ENCODE assay signal across 10 cellular contexts in genomic region chr3:172580680-172581079, GRCh38. TPM values are rescaled to one million over a fixed set of nuclear protein-coding genes. Genes with fewer than 3 reads are reported as not detected.
DNase-seq lines count a peak whose midpoint lies in the region; ATAC-seq and TF ChIP-seq lines count a peak whose summit lies in the region.
"Had no signal": no experiment of that assay in that cellular context is flagged by ENCODE, and none has a peak within 500 bp of the region (broad histone marks: within the 10 kb centered on the region; RNA-seq: fewer than 3 reads in every experiment).

No MANE protein-coding gene starts in this region.

- H3K4me3 Mint-ChIP-seq in activated B cell treated with CpG ODN at 0.5 μM for 24 hours (no peak overlapping the region), endothelial cell (ENCODE audit: unreplicated experiment) (no peak overlapping the region)

- POLR2A ChIA-PET in activated B cell treated with CpG ODN at 0.5 μM for 24 hours (lab: Charles Lee): no interaction called here
- POLR2A ChIA-PET in HEK293T (lab: Yijun Ruan, JAX): no interaction called here

- H3K4me1 ChIP-seq in heart right ventricle (peaks cover 3 to 54% (median 24%) of the 10 kb centered on the region in 9 donors), transverse colon (peaks cover 0 to 31% (median 6%) of the 10 kb centered on the region in 4 donors)

- no peak for TF ChIP-seq POLR2A in transverse colon (IDR thresholded peaks at IDR 0.05)

- no peak for TF ChIP-seq EP300 in transverse colon (IDR thresholded peaks at IDR 0.05; ENCODE audit: low read depth)

- H3K4me3 ChIP-seq in heart right ventricle (no peak overlapping the region), transverse colon (no peak overlapping the region)

- H3K4me1 Mint-ChIP-seq in activated B cell treated with CpG ODN at 0.5 μM for 24 hours (peaks cover 26% of the 10 kb centered on the region), endothelial cell (ENCODE audit: unreplicated experiment) (peaks cover 32% of the 10 kb centered on the region)

- CTCF ChIA-PET in activated B cell treated with CpG ODN at 0.5 μM for 24 hours (lab: Charles Lee): no interaction called here
- CTCF ChIA-PET in HEK293T (lab: Yijun Ruan, JAX): no interaction called here

- no peaks in the 10 kb centered on the region for H3K27me3 Mint-ChIP-seq in activated B cell treated with CpG ODN at 0.5 μM for 24 hours
- H3K27me3 Mint-ChIP-seq in endothelial cell (ENCODE audit: unreplicated experiment): peaks cover 4% of the 10 kb centered on the region

- ATAC-seq in heart right ventricle: peak in 6 of 8 donors; percentile 23 to 71 (median 53)
- no peak for ATAC-seq in Right ventricle myocardium inferior
- ATAC-seq in HG03045 (IDR thresholded peaks at IDR 0.05; ENCODE audit: unreplicated experiment): peak; percentile 55
- no peak for ATAC-seq in activated B cell treated with CpG ODN at 0.5 μM for 24 hours (ENCODE audit: low read depth)

- H3K36me3 ChIP-seq in heart right ventricle: no peaks in the 10 kb centered on the region
- H3K36me3 ChIP-seq in transverse colon: no peaks in the 10 kb centered on the region

- peak overlapping the region; percentile 14 for H3K27ac Mint-ChIP-seq in activated B cell treated with CpG ODN at 0.5 μM for 24 hours
- no peak overlapping the region for H3K27ac Mint-ChIP-seq in endothelial cell (ENCODE audit: unreplicated experiment)

- WGBS in heart right ventricle, 2 donors: 63 to 68% methylated on average over 1 of the region's 1 CpG
- WGBS in transverse colon (ENCODE audit: low coverage in 1 of 2), 2 donors: 56 to 64% methylated on average over 1 of the region's 1 CpG

- H3K27me3 ChIP-seq in heart right ventricle (no peaks in the 10 kb centered on the region), transverse colon (no peaks in the 10 kb centered on the region)

- no peaks in the 10 kb centered on the region for H3K9me3 ChIP-seq in heart right ventricle
- H3K9me3 ChIP-seq in transverse colon: no peaks in the 10 kb centered on the region

- no peaks in the 10 kb centered on the region for H3K36me3 Mint-ChIP-seq in activated B cell treated with CpG ODN at 0.5 μM for 24 hours (ENCODE audit: low read depth)
- no peaks in the 10 kb centered on the region for H3K36me3 Mint-ChIP-seq in endothelial cell (ENCODE audit: low read depth, unreplicated experiment)

- peak overlapping the region in 9 of 10 donors; percentile 47 to 94 (median 81) for H3K27ac ChIP-seq in heart right ventricle
- H3K27ac ChIP-seq in transverse colon: peak overlapping the region in 3 of 4 donors; percentile 11 to 41 (median 19)

- no peaks in the 10 kb centered on the region for H3K9me3 Mint-ChIP-seq in activated B cell treated with CpG ODN at 0.5 μM for 24 hours
- H3K9me3 Mint-ChIP-seq in endothelial cell (ENCODE audit: unreplicated experiment): no peaks in the 10 kb centered on the region

- TF ChIP-seq CTCF in heart right ventricle (IDR thresholded peaks at IDR 0.05) (no peak), activated B cell treated with CpG ODN at 0.5 μM for 24 hours (IDR thresholded peaks at IDR 0.05) (no peak), transverse colon (IDR thresholded peaks at IDR 0.05) (no peak), endothelial cell (IDR thresholded peaks at IDR 0.05; ENCODE audit: unreplicated experiment) (no peak), GM13977 (IDR thresholded peaks at IDR 0.05; ENCODE audit: extremely low read depth, insufficient read depth, missing control alignments) (no peak)

- intact Hi-C loops in heart right ventricle (cut with DNase I) (loop anchor here in 3 of 10 donors (5.0 to 10.0 kb wide), 2 partner anchors 38 to 66 kb away; no protein-coding TSS in a partner anchor), Right ventricle myocardium inferior (cut with DNase I) (no loop called here), activated B cell treated with CpG ODN at 0.5 μM for 24 hours (cut with micrococcal nuclease) (loop anchor here (5.0 kb wide), 1 partner anchor 33 kb away; no protein-coding TSS in a partner anchor), transverse colon (cut with DNase I; ENCODE audit: low total_unique reads) (no loop called here)

- in situ Hi-C loops in transverse colon (cut with MboI; ENCODE audit: low pct_ligation_motif_present in 1 of 4, low pct_unique_long_range_greater_than_20kb in 1 of 4, low sequenced_read_pairs in 3 of 4): no loop called here
- in situ Hi-C loops in GM13977 (cut with MboI; ENCODE audit: low pct_unique_long_range_greater_than_20kb, low sequenced_read_pairs, unreplicated experiment): no loop called here

- DNase-seq in heart right ventricle (no peak), Right ventricle myocardium inferior (ENCODE audit: missing footprints) (no peak), activated B cell treated with CpG ODN at 0.5 μM for 24 hours (no peak), transverse colon (no peak), HEK293T (ENCODE audit: extremely low spot score) (no peak), endothelial cell (ENCODE audit: low spot score) (no peak), GM13977 (ENCODE audit: low spot score) (no peak)
- DNase-seq: COR-L47, IMR-90 had no signal

TF ChIP-seq in HEK293T, 16 proteins besides CTCF, POLR2A, EP300 and RAD21:
- TF ChIP-seq SP1 (IDR thresholded peaks at IDR 0.05) (no peak), ARNT (IDR thresholded peaks at IDR 0.05) (no peak), ELF4 (IDR thresholded peaks at IDR 0.05) (no peak), LEF1 (IDR thresholded peaks at IDR 0.05; ENCODE audit: borderline replicate concordance) (no peak), FOXM1 (IDR thresholded peaks at IDR 0.05; ENCODE audit: borderline replicate concordance) (no peak), PKNOX1 (IDR thresholded peaks at IDR 0.05) (no peak), TARDBP (IDR thresholded peaks at IDR 0.05) (no peak), FOXA1 (IDR thresholded peaks at IDR 0.05) (no peak), NFRKB (IDR thresholded peaks at IDR 0.05) (no peak), FOXK2 (IDR thresholded peaks at IDR 0.05) (no peak), L3MBTL2 (conservative IDR thresholded peaks at IDR 0.05) (no peak), BHLHE40 (IDR thresholded peaks at IDR 0.05; ENCODE audit: borderline replicate concordance) (no peak), HDGF (IDR thresholded peaks at IDR 0.05; ENCODE audit: borderline replicate concordance) (no peak), SUZ12 (IDR thresholded peaks at IDR 0.05) (no peak), CTBP1 (IDR thresholded peaks at IDR 0.05; ENCODE audit: borderline replicate concordance) (no peak), ZNF384 (IDR thresholded peaks at IDR 0.05) (no peak)
TF ChIP-seq in HEK293T: peak in this region for 0.

RNA-seq across cellular contexts. Expression of gene TNFSF10, which starts 57.5 kb away (rescaled TPM):
- 10 to 100 TPM in 9 of 10 donors, 1 to 10 TPM in 1; 4.7 to 51.5 (median 18.9) TPM for total RNA-seq in heart right ventricle
- 10 to 100 TPM; 17.2 to 17.9 TPM for polyA plus RNA-seq in heart right ventricle
- total RNA-seq in Right ventricle myocardium inferior: 15.7 TPM
- 7.2 and 7.4 TPM in 2 replicates for total RNA-seq in activated B cell treated with CpG ODN at 0.5 μM for 24 hours
- 100 to 1,000 TPM in 3 of 4 donors, 10 to 100 TPM in 1; 73.8 to 150 (median 125) TPM for total RNA-seq in transverse colon
- 94.1 TPM for total RNA-seq in endothelial cell (ENCODE audit: unreplicated experiment)

Comparison
In these comparisons a context has a peak if more than half of its experiments do, and no peak if none do; other contexts are left out.
1. ATAC-seq: peak in heart right ventricle (6 of 8) and HG03045 (single experiment); none in Right ventricle myocardium inferior (single experiment) and activated B cell treated with CpG ODN at 0.5 μM for 24 hours (single experiment).